24 cellular contexts compared by ENCODE assay signal in genomic region chr11:76156971-76157427, GRCh38. TPM values are rescaled to one million over a fixed set of nuclear protein-coding genes. Genes with fewer than 3 reads are reported as not detected.
A peak's percentile ranks its signal among the peaks of the same experiment; 100 is the strongest.
DNase-seq lines count a peak whose midpoint lies in the region; ATAC-seq, FAIRE-seq and TF ChIP-seq lines count a peak whose summit lies in the region.
"Had no signal": no experiment of that assay in that cellular context is flagged by ENCODE, and none has a peak within 500 bp of the region (broad histone marks: within the 10 kb centered on the region; RNA-seq: fewer than 3 reads in every experiment).

No MANE protein-coding gene starts in this region.

- DNase-seq in activated CD4-positive, CD25-positive, alpha-beta regulatory T cell treated with anti-CD3 and anti-CD28 coated beads, Interleukin-2, amount 50 U/mL, for 72 hours, result peak; percentile 23
- DNase-seq in activated CD4-positive, CD25-positive, alpha-beta regulatory T cell (lab: John Stamatoyannopoulos, UW), result no peak
- DNase-seq in IMR-90 (no peak), HepG2 (ENCODE audit: low spot score) (no peak), sciatic nerve (ENCODE audit: low spot score) (peak; percentile 49)
- DNase-seq in activated naive CD4-positive, alpha-beta T cell (lab: John Stamatoyannopoulos, UW), result no peak
- DNase-seq: AML-193; Calu3; CD8-positive, alpha-beta memory T cell; DMS53; GF-D8; MG63; NCI-H1417; NCI-H1694 treated with DMSO at 0.1 percent for 48 hours; NCI-H2081 treated with DMSO at 0.1 percent for 48 hours; NCI-H526; Right ventricle myocardium superior had no signal

- H3K4me1 ChIP-seq in IMR-90 (ENCODE audit: control insufficient read depth, insufficient read depth, low read length), result peaks cover 4% of the 10 kb centered on the region; the same call in 1 of the 2 replicates
- peaks cover 77% of the 10 kb centered on the region for H3K4me1 ChIP-seq in HepG2 (ENCODE audit: insufficient read depth, low read length)

- no peak overlapping the region for H3K4me3 ChIP-seq in IMR-90 (ENCODE audit: insufficient read depth, low read depth, low read length)
- peak overlapping the region in 1 of 3 experiments; percentile 24; a peak in 1 of 6 replicates for H3K4me3 ChIP-seq in HepG2 (replicated peaks in 1 of 3; ENCODE audit: insufficient read depth in 1 of 3, low read depth in 2 of 3, low read length in 3 of 3)
- H3K4me3 ChIP-seq: HAP-1, MG63 had no signal

- no peak overlapping the region for H2AK5ac ChIP-seq in IMR-90 (ENCODE audit: low read depth, low read length)

- H2BK120ac ChIP-seq in IMR-90 (ENCODE audit: low read depth, low read length), result no peak overlapping the region

- BruUV-seq in IMR-90 (replicated peaks; lab: Mats Ljungman, UMichigan) (no TSS peak), HepG2 (replicated peaks; lab: Mats Ljungman, UMichigan) (no TSS peak)

- CTCF ChIA-PET in IMR-90 (lab: Yijun Ruan, JAX) (no interaction called here), HepG2 (lab: Yijun Ruan, JAX; ENCODE audit: low intra/inter-chr PET ratio, low total read pairs) (no interaction called here)

- no peaks in the 10 kb centered on the region for H3K36me3 ChIP-seq in IMR-90 (ENCODE audit: control insufficient read depth, insufficient read depth, low read length)
- H3K36me3 ChIP-seq in HepG2 (replicated peaks in 1 of 2; ENCODE audit: control insufficient read depth in 1 of 2, insufficient read depth in 2 of 2, low read length in 2 of 2), result no peaks in the 10 kb centered on the region
- H3K36me3 ChIP-seq: HAP-1, MG63 had no signal

- TF ChIP-seq RAD21 in IMR-90 (IDR thresholded peaks at IDR 0.05; ENCODE audit: low read length), result no peak
- TF ChIP-seq RAD21 in HepG2 (CRISPR knock-in tag; IDR thresholded peaks at IDR 0.05), result no peak

- intact Hi-C loops in IMR-90 (cut with micrococcal nuclease) (no loop called here), HepG2 (cut with micrococcal nuclease; ENCODE audit: unreplicated experiment) (no loop called here), sciatic nerve (cut with DNase I) (no loop called here)

- H2AFZ ChIP-seq in IMR-90 (replicated peaks; ENCODE audit: low read length, poor library complexity) (peak overlapping the region; percentile 48), HepG2 (ENCODE audit: low read length) (no peak overlapping the region)

- H3K23ac ChIP-seq in IMR-90 (ENCODE audit: low read depth, low read length), result no peak overlapping the region

- TF ChIP-seq EP300 in HepG2 (IDR thresholded peaks at IDR 0.05; ENCODE audit: low read depth in 2 of 2, low read length in 2 of 2), result no peak
- no peak for TF ChIP-seq EP300 in HepG2 (CRISPR knock-in tag; IDR thresholded peaks at IDR 0.05; ENCODE audit: borderline replicate concordance)

- H3K56ac ChIP-seq in IMR-90 (ENCODE audit: extremely low read depth, insufficient read depth, low read length), result no peak overlapping the region

- no peaks in the 10 kb centered on the region for H3K9me1 ChIP-seq in IMR-90 (ENCODE audit: insufficient read depth, low read length)

- H3K4ac ChIP-seq in IMR-90 (ENCODE audit: low read depth, low read length), result no peak overlapping the region

- TF ChIP-seq CTCF in IMR-90 (conservative IDR thresholded peaks at IDR 0.05; ENCODE audit: low read depth, low read length), result no peak
- no peak for TF ChIP-seq CTCF in HepG2 (CRISPR knock-in tag; IDR thresholded peaks at IDR 0.05)

- peaks cover 36% of the 10 kb centered on the region for H3K27me3 ChIP-seq in IMR-90 (ENCODE audit: control insufficient read depth, insufficient read depth, low read length)
- H3K27me3 ChIP-seq in HepG2 (ENCODE audit: control insufficient read depth in 1 of 2, insufficient read depth in 2 of 2, low read length in 2 of 2), result peaks cover 11 to 33% of the 10 kb centered on the region in 2 experiments; a peak in 4 of 5 replicates
- H3K27me3 ChIP-seq: MG63 had no signal

- H3K79me2 ChIP-seq in HepG2 (ENCODE audit: insufficient read depth, low read length), result no peaks in the 10 kb centered on the region

- no peaks in the 10 kb centered on the region for H3K9me3 ChIP-seq in IMR-90 (ENCODE audit: control insufficient read depth, insufficient read depth, low read length)
- no peaks in the 10 kb centered on the region for H3K9me3 ChIP-seq in HepG2 (ENCODE audit: low read length)
- H3K9me3 ChIP-seq: HAP-1, MG63 had no signal

- dilution Hi-C loops in IMR-90 (cut with HindIII; ENCODE audit: low sequenced_read_pairs, unreplicated experiment), result no loop called here

- no peak overlapping the region for H2BK20ac ChIP-seq in IMR-90 (ENCODE audit: low read depth, low read length)

- no peak for FAIRE-seq in HepG2 (lab: Jason Lieb, UNC)
- FAIRE-seq: GM19239 had no signal

- H3K14ac ChIP-seq in IMR-90 (replicated peaks; ENCODE audit: low read depth, low read length), result no peak overlapping the region

- ATAC-seq in IMR-90 (ENCODE audit: low read depth) (no peak), HepG2 (no peak), sciatic nerve (no peak), HG02852 (IDR thresholded peaks at IDR 0.05; ENCODE audit: unreplicated experiment) (no peak), HG03378 (IDR thresholded peaks at IDR 0.05; ENCODE audit: unreplicated experiment) (no peak)

- H4K20me1 ChIP-seq in IMR-90 (ENCODE audit: insufficient read depth, low read length), result no peaks in the 10 kb centered on the region
- H4K20me1 ChIP-seq in HepG2 (ENCODE audit: insufficient read depth, low read length), result no peaks in the 10 kb centered on the region

- TF ChIP-seq POLR2A in IMR-90 (IDR thresholded peaks at IDR 0.05; ENCODE audit: low read depth, low read length), result no peak
- TF ChIP-seq POLR2A in HepG2 (IDR thresholded peaks at IDR 0.05; ENCODE audit: insufficient read depth in 1 of 2, low read depth in 2 of 2, low read length in 2 of 2), result no peak

- H3K4me2 ChIP-seq in IMR-90 (ENCODE audit: low read depth, low read length) (no peak overlapping the region), HepG2 (ENCODE audit: low read depth, low read length) (peak overlapping the region; percentile 38; the same call in 1 of the 2 replicates)

- no peak overlapping the region for H2AK9ac ChIP-seq in IMR-90 (replicated peaks; ENCODE audit: low read depth, low read length, poor library complexity)

- WGBS in IMR-90 (ENCODE audit: extremely low coverage in 2 of 2, insufficient read length in 1 of 2), 2 experiments, result 72% methylated on average over 5 of the region's 12 CpGs; no CpG with 5 or more reads in 1 of the 2 experiments
- WGBS in HepG2 (ENCODE audit: low lambda C conversion rate), result 63% methylated on average over 5 of the region's 12 CpGs

- no peak overlapping the region for H4K5ac ChIP-seq in IMR-90 (ENCODE audit: low read depth, low read length)

- H2BK5ac ChIP-seq in IMR-90 (ENCODE audit: low read depth, low read length, poor library complexity, severe bottlenecking), result no peak overlapping the region

- POLR2A ChIA-PET in IMR-90 (lab: Charles Lee; ENCODE audit: unreplicated experiment), result no interaction called here
- POLR2A ChIA-PET in HepG2 (lab: Yijun Ruan, JAX), result no interaction called here

- H3K27ac ChIP-seq in IMR-90 (ENCODE audit: insufficient read depth, low read length) (no peak overlapping the region), HepG2 (ENCODE audit: extremely low read length, insufficient read depth, low read length) (no peak overlapping the region)
- H3K27ac ChIP-seq: C4-2B had no signal

- no peak overlapping the region for H4K8ac ChIP-seq in IMR-90 (ENCODE audit: low read depth in 2 of 2, low read length in 2 of 2)

- no peak overlapping the region for H2BK15ac ChIP-seq in IMR-90 (ENCODE audit: low read depth, low read length)

- H3K9ac ChIP-seq in IMR-90 (ENCODE audit: low read depth, low read length) (no peak overlapping the region), HepG2 (ENCODE audit: insufficient read depth, low read depth, low read length) (no peak overlapping the region)

- no peak overlapping the region for H3K18ac ChIP-seq in IMR-90 (ENCODE audit: low read depth, low read length)

- in situ Hi-C loops in IMR-90 (cut with MboI; ENCODE audit: low sequenced_read_pairs) (no loop called here), HepG2 (cut with HindIII; ENCODE audit: extremely low pct_ligation_motif_present, low pct_unique_long_range_greater_than_20kb) (no loop called here)

- no peaks in the 10 kb centered on the region for H3K79me1 ChIP-seq in IMR-90 (ENCODE audit: low read depth in 1 of 2, low read length in 2 of 2)

- no peak overlapping the region for H4K91ac ChIP-seq in IMR-90 (ENCODE audit: insufficient read depth, low read depth, low read length)

TF ChIP-seq in IMR-90, 13 proteins besides CTCF, POLR2A, EP300 and RAD21 (continues in another document):
- TF ChIP-seq SMC3 (IDR thresholded peaks at IDR 0.05; ENCODE audit: low read depth, low read length), result no peak

RNA-seq across cellular contexts. Expression of gene WNT11, which starts 49.3 kb away (rescaled TPM):
- total RNA-seq in IMR-90 (2012; rRNA removed) (not detected in 2 replicates), HepG2 (2016; rRNA removed; fragmentation: Illumina TruSeq; extraction: Trizol) (0.66 TPM in 1 of 2 replicates, not detected in the other), sciatic nerve (11.6 TPM)
- polyA plus RNA-seq in IMR-90 (2012; rRNA removed) (0.10 TPM in 1 of 2 replicates, not detected in the other), HepG2 (2011; rRNA removed) (0.34 and 0.42 TPM in 2 replicates)
- polyA plus RNA-seq in IMR-90 (2012; cell fraction: cytosol; rRNA removed), result 0.02 and 0.04 TPM in 2 replicates
- not detected in 2 replicates for polyA plus RNA-seq in IMR-90 (2012; cell fraction: nucleus; rRNA removed; ENCODE audit: low replicate concordance)
- 0.51 TPM in 1 of 2 replicates, not detected in the other for total RNA-seq in HepG2 (2016; cell fraction: cytosol; rRNA removed; fragmentation: Illumina TruSeq; extraction: Trizol; ENCODE audit: low read depth)
- total RNA-seq in HepG2 (2016; cell fraction: insoluble cytoplasmic fraction; rRNA removed; fragmentation: Illumina TruSeq; extraction: Trizol), result 0.18 and 0.71 TPM in 2 replicates
- total RNA-seq in HepG2 (2016; cell fraction: membrane; rRNA removed; fragmentation: Illumina TruSeq; extraction: Trizol), result 0.21 and 0.25 TPM in 2 replicates
- 0.50 and 0.69 TPM in 2 replicates for total RNA-seq in HepG2 (2016; cell fraction: nucleus; rRNA removed; fragmentation: Illumina TruSeq; extraction: Trizol)
- 0.44 and 0.47 TPM in 2 replicates for polyA plus RNA-seq in HepG2 (2011; cell fraction: cytosol; rRNA removed)
- polyA plus RNA-seq in HepG2 (2011; cell fraction: nucleus; rRNA removed), result 0.74 and 1.2 TPM in 2 replicates
- 0.16 and 0.33 TPM in 2 replicates for polyA plus RNA-seq in HepG2 (2012)
- polyA plus RNA-seq in HepG2 (2016; cell fraction: cytosol; fragmentation: Illumina TruSeq; extraction: Trizol; ENCODE audit: low read depth), result 0.09 and 0.11 TPM in 2 replicates
- 0.16 and 0.44 TPM in 2 replicates for polyA plus RNA-seq in HepG2 (2016; cell fraction: insoluble cytoplasmic fraction; fragmentation: Illumina TruSeq; extraction: Trizol; ENCODE audit: low read depth)
- polyA plus RNA-seq in HepG2 (2016; cell fraction: membrane; fragmentation: Illumina TruSeq; extraction: Trizol; ENCODE audit: low read depth), result not detected in 2 replicates
- polyA plus RNA-seq in HepG2 (2016; cell fraction: nucleus; fragmentation: Illumina TruSeq; extraction: Trizol; ENCODE audit: insufficient read depth, low read depth), result 0.95 and 1.1 TPM in 2 replicates
- 1.5 and 1.6 TPM in 2 replicates for polyA minus RNA-seq in HepG2 (2011; rRNA and poly(A)+ RNA removed; ENCODE audit: low replicate concordance)
- polyA minus RNA-seq in HepG2 (2011; cell fraction: cytosol; rRNA and poly(A)+ RNA removed), result 1.7 TPM in 1 of 2 replicates, not detected in the other
- not detected in 2 replicates for polyA minus RNA-seq in HepG2 (2011; cell fraction: nucleus; rRNA and poly(A)+ RNA removed)
- total RNA-seq: Calu3, LHCN-M2 had no signal
- polyA plus RNA-seq: AG04450 had no signal

Comparison
In these comparisons a context has a peak if more than half of its experiments do, and no peak if none do; other contexts are left out.
1. DNase-seq: peak in activated CD4-positive, CD25-positive, alpha-beta regulatory T cell treated with anti-CD3 and anti-CD28 coated beads, Interleukin-2, amount 50 U/mL, for 72 hours (single experiment) and sciatic nerve (single experiment); none in activated CD4-positive, CD25-positive, alpha-beta regulatory T cell (0 of 4), IMR-90 (single experiment), HepG2 (single experiment) and activated naive CD4-positive, alpha-beta T cell (0 of 4).